Comparison of ENCODE assay signal across 1 cellular context in the genomic region with DNA sequence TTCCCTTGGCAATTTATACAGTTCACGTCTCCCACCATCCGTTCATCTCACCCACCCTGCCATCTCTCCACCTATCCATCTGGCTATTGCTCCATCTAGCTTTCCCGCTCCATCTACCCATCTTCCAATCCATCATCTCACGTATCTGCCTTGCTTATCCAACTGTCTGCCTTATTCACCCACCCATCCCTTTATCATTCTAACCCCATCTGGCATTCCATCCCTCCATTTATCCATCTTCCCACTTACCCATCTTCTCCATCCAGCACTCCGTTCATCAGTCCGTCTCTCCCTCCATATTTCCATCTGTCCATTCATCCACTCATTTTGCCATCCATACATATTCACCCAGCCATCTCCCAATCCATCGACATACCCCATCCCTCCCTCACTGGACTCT.
TF ChIP-seq lines count a peak whose summit lies in the region.

No MANE protein-coding gene starts in this region.

TF ChIP-seq in WTC11, 78 proteins besides CTCF, POLR2A, EP300 and RAD21:
- TF ChIP-seq, protein P1, sequence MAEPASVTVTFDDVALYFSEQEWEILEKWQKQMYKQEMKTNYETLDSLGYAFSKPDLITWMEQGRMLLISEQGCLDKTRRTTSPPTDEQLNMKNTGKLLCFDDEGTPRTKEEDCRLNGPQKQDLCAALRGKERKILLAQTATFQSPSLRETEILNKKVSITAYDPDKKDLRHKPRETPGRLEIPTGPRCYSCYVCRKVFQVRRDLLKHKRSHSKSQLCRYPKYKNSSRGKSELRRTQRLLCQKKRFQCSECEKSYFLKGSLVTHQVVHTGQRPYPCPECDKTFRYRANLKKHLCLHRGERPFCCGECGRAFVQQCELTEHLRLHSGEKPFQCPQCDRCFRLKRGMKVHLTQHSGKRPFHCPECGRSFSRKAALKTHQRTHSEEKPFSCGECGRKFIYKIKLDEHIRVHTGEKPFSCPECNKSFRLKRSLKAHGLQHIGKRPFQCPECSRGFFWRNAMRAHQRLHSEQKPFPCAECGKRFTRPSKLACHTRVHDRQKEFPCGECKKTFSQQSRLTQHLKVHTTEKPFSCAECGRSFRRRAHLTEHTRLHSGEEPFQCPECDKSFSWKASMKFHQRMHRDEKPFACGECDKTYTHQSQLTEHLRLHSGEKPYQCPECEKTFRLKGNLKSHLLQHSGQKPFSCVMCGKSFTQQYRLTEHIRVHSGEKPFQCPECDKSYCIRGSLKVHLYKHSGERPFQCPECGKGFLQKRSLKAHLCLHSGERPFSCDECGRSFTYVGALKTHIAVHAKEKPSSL (CRISPR knock-in tag; conservative IDR thresholded peaks at IDR 0.05): no peak
- TF ChIP-seq ZNF281 (CRISPR knock-in tag; IDR thresholded peaks at IDR 0.05) (no peak), MXD4 (CRISPR knock-in tag; IDR thresholded peaks at IDR 0.05; ENCODE audit: borderline replicate concordance) (no peak), FOXP4 (CRISPR knock-in tag; IDR thresholded peaks at IDR 0.05) (no peak), JAZF1 (CRISPR knock-in tag; IDR thresholded peaks at IDR 0.05) (no peak), ERG (CRISPR knock-in tag; IDR thresholded peaks at IDR 0.05) (no peak), NR2C2 (CRISPR knock-in tag; IDR thresholded peaks at IDR 0.05) (no peak)
- TF ChIP-seq, protein P2, sequence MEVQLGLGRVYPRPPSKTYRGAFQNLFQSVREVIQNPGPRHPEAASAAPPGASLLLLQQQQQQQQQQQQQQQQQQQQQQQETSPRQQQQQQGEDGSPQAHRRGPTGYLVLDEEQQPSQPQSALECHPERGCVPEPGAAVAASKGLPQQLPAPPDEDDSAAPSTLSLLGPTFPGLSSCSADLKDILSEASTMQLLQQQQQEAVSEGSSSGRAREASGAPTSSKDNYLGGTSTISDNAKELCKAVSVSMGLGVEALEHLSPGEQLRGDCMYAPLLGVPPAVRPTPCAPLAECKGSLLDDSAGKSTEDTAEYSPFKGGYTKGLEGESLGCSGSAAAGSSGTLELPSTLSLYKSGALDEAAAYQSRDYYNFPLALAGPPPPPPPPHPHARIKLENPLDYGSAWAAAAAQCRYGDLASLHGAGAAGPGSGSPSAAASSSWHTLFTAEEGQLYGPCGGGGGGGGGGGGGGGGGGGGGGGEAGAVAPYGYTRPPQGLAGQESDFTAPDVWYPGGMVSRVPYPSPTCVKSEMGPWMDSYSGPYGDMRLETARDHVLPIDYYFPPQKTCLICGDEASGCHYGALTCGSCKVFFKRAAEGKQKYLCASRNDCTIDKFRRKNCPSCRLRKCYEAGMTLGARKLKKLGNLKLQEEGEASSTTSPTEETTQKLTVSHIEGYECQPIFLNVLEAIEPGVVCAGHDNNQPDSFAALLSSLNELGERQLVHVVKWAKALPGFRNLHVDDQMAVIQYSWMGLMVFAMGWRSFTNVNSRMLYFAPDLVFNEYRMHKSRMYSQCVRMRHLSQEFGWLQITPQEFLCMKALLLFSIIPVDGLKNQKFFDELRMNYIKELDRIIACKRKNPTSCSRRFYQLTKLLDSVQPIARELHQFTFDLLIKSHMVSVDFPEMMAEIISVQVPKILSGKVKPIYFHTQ (CRISPR knock-in tag; IDR thresholded peaks at IDR 0.05): no peak
